10 cellular contexts compared by ENCODE assay signal in the genomic region with DNA sequence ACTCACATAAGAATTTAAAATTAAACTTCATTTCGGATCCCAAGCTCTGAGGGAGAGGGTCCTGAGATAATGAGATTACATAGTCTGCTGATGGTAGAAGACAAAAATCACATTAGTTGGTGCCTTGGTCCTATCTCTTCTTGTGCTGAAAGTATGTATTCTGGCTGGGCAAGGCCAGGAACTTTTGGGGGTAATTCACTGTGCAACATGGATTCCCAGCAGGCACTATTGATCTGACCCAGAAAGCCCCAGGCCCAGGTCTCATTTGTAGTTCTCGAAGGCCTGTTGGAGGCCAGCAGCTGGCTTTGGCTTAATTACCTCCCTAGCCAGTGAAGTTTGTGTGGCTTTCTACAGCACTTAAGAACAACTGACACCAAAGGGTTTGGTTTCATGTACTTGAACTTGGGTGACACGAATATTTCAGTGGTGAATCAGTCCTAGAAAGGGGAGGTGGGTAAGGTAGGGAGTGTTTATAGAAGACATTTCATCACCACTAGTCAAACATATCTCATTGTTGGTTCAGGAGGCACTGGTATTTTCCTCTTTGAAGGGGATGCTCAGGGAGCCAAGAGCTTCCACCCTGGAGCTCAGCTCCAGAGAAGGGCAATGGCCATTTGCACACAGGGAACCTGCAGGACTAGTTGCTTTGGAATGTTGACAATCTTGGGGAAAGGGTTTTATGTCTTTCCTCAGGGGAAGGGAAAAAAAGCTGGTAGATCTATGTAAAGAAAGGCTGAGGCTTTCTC.
A peak's percentile ranks its signal among the peaks of the same experiment; 100 is the strongest.
DNase-seq lines count a peak whose midpoint lies in the region; ATAC-seq, FAIRE-seq and TF ChIP-seq lines count a peak whose summit lies in the region.
"Had no signal": no experiment of that assay in that cellular context is flagged by ENCODE, and none has a peak within 500 bp of the region (broad histone marks: within the 10 kb centered on the region; RNA-seq: fewer than 3 reads in every experiment).

No MANE protein-coding gene starts in this region.

- H3K27me3 ChIP-seq in endothelial cell of umbilical vein (ENCODE audit: control insufficient read depth in 2 of 2, insufficient read depth in 2 of 2, low read length in 2 of 2) (no peaks in the 10 kb centered on the region), trophoblast cell (ENCODE audit: insufficient read depth, low read length) (no peaks in the 10 kb centered on the region)

- no peak overlapping the region for H4K8ac ChIP-seq in trophoblast cell (ENCODE audit: low read depth, low read length)

- H3K18ac ChIP-seq in trophoblast cell (ENCODE audit: low read length), result no peak overlapping the region

- FAIRE-seq in endothelial cell of umbilical vein (lab: Jason Lieb, UNC), result peak; percentile 95

- no peak overlapping the region for H4K91ac ChIP-seq in trophoblast cell (ENCODE audit: low read depth, low read length)

- H3K4ac ChIP-seq in trophoblast cell (ENCODE audit: low read depth, low read length), result no peak overlapping the region

- H2BK12ac ChIP-seq in trophoblast cell (ENCODE audit: low read length), result no peak overlapping the region

- intact Hi-C loops in endothelial cell of umbilical vein (cut with micrococcal nuclease), result no loop called here

- H3K9ac ChIP-seq in endothelial cell of umbilical vein (replicated peaks; ENCODE audit: extremely low read depth, insufficient read depth, low read length), result no peak overlapping the region
- no peak overlapping the region for H3K9ac ChIP-seq in trophoblast cell (ENCODE audit: low read length)

- peaks cover 19% of the 10 kb centered on the region for H3K4me1 ChIP-seq in endothelial cell of umbilical vein (ENCODE audit: control insufficient read depth, extremely low read depth, insufficient read depth, low read length)
- H3K4me1 ChIP-seq in trophoblast cell (ENCODE audit: control insufficient read depth in 1 of 2, insufficient read depth in 2 of 2, low read length in 2 of 2), result peaks cover 5 to 9% of the 10 kb centered on the region in 2 experiments

- CTCF ChIA-PET in endothelial cell of umbilical vein (lab: Charles Lee), result interaction anchor here (1.1 to 2.2 kb wide), 3 partner anchors 9 to 22 kb away, joined by 4 to 7 read pairs (median 4); no protein-coding TSS in a partner anchor

- H3K23ac ChIP-seq in trophoblast cell (ENCODE audit: low read length), result no peak overlapping the region

- WGBS in trophoblast cell (ENCODE audit: extremely low coverage, insufficient coverage, insufficient read length), result no CpG with 5 or more reads among the region's 3 CpGs

- H3K27ac ChIP-seq in endothelial cell of umbilical vein (ENCODE audit: insufficient read depth, low read depth, low read length) (peak overlapping the region; percentile 39), trophoblast cell (ENCODE audit: low read depth, low read length) (no peak overlapping the region)

- no peak overlapping the region for H2BK120ac ChIP-seq in trophoblast cell (ENCODE audit: insufficient read depth, low read length, poor library complexity)

- no peak overlapping the region for H4K12ac ChIP-seq in trophoblast cell (ENCODE audit: low read depth, low read length)

- DNase-seq in GM03348 (ENCODE audit: low spot score) (peak; percentile 47), NCI-H510A treated with DMSO at 0.1 percent for 48 hours (lab: John Stamatoyannopoulos, UW) (peak; percentile 97), endothelial cell of umbilical vein (ENCODE audit: low read depth, low spot score) (peak; percentile 16), trophoblast cell (peak; percentile 89 to 96), cerebellar nuclear complex (lab: John Stamatoyannopoulos, UW) (no peak), GM19240 (ENCODE audit: insufficient read length, low spot score) (no peak)
- DNase-seq in activated T-cell treated with anti-CD3 and anti-CD28 coated beads, Interleukin-2, amount 50 U/mL, for 1 hour, result no peak
- DNase-seq: activated CD4-positive, alpha-beta T cell treated with anti-CD3 and anti-CD28 coated beads, Interleukin-2, amount 50 U/mL, for 1 hour; hypothalamus had no signal

- H3K9me3 ChIP-seq in endothelial cell of umbilical vein (replicated peaks; ENCODE audit: control insufficient read depth, insufficient read depth, low read length), result no peaks in the 10 kb centered on the region
- no peaks in the 10 kb centered on the region for H3K9me3 ChIP-seq in trophoblast cell (ENCODE audit: insufficient read depth, low read depth, low read length)

- H3K4me2 ChIP-seq in endothelial cell of umbilical vein (ENCODE audit: insufficient read depth, low read length) (no peak overlapping the region), trophoblast cell (ENCODE audit: low read length) (no peak overlapping the region)

- no peaks in the 10 kb centered on the region for H3K79me1 ChIP-seq in trophoblast cell (ENCODE audit: low read length)

- TF ChIP-seq POLR2A in endothelial cell of umbilical vein (IDR thresholded peaks at IDR 0.05; ENCODE audit: low read depth, low read length), result no peak

- dilution Hi-C loops in endothelial cell of umbilical vein (cut with MboI; ENCODE audit: extremely low pct_ligation_motif_present, low sequenced_read_pairs), result no loop called here

- H2AFZ ChIP-seq in endothelial cell of umbilical vein (ENCODE audit: low read depth, low read length) (no peak overlapping the region), trophoblast cell (ENCODE audit: insufficient read depth, low read length, poor library complexity) (no peak overlapping the region)

- no peaks in the 10 kb centered on the region for H3K79me2 ChIP-seq in endothelial cell of umbilical vein (ENCODE audit: control insufficient read depth, insufficient read depth, low read length)
- no peaks in the 10 kb centered on the region for H3K79me2 ChIP-seq in trophoblast cell (ENCODE audit: control insufficient read depth, insufficient read depth, low read length, poor library complexity)

- no peak overlapping the region for H2BK5ac ChIP-seq in trophoblast cell (ENCODE audit: low read depth, low read length, poor library complexity)

- H3K9me1 ChIP-seq in endothelial cell of umbilical vein (replicated peaks; ENCODE audit: control insufficient read depth, extremely low read depth, insufficient read depth, low read length), result no peaks in the 10 kb centered on the region

- no peak for TF ChIP-seq CTCF in endothelial cell of umbilical vein (IDR thresholded peaks at IDR 0.05; ENCODE audit: extremely low read depth in 1 of 2, insufficient read depth in 1 of 2, low read depth in 1 of 2, low read length in 2 of 2)

- H2AK5ac ChIP-seq in trophoblast cell (ENCODE audit: low read length), result no peak overlapping the region

- H3K4me3 ChIP-seq in endothelial cell of umbilical vein (replicated peaks in 1 of 3; ENCODE audit: insufficient read depth in 1 of 3, low read depth in 1 of 3, low read length in 3 of 3) (no peak overlapping the region), trophoblast cell (ENCODE audit: low read depth, low read length) (no peak overlapping the region)

- ATAC-seq in HG02981 (IDR thresholded peaks at IDR 0.05; ENCODE audit: unreplicated experiment), result no peak

- no peak overlapping the region for H3K14ac ChIP-seq in trophoblast cell (ENCODE audit: low read length)

- H3K36me3 ChIP-seq in endothelial cell of umbilical vein (ENCODE audit: control insufficient read depth in 2 of 2, extremely low read depth in 1 of 2, insufficient read depth in 2 of 2, low read length in 2 of 2) (no peaks in the 10 kb centered on the region), trophoblast cell (ENCODE audit: control insufficient read depth in 1 of 2, insufficient read depth in 2 of 2, low read length in 2 of 2) (no peaks in the 10 kb centered on the region)

- H4K20me1 ChIP-seq in endothelial cell of umbilical vein (replicated peaks; ENCODE audit: control insufficient read depth, extremely low read depth, insufficient read depth, low read length), result no peaks in the 10 kb centered on the region

- POLR2A ChIA-PET in endothelial cell of umbilical vein (lab: Charles Lee), result no interaction called here

- BruUV-seq in endothelial cell of umbilical vein (replicated peaks; lab: Mats Ljungman, UMichigan), result no TSS peak

TF ChIP-seq in endothelial cell of umbilical vein, 7 proteins besides CTCF, POLR2A, EP300 and RAD21:
- TF ChIP-seq FOS (IDR thresholded peaks at IDR 0.05; ENCODE audit: borderline replicate concordance, insufficient read depth, low read length) (peak; percentile 36), POLR2AphosphoS5 (IDR thresholded peaks at IDR 0.05; ENCODE audit: insufficient read depth, low read depth, low read length) (peak; percentile 58), JUN (IDR thresholded peaks at IDR 0.05; ENCODE audit: borderline replicate concordance, insufficient read depth, insufficient read length, low read depth) (no peak)

Comparison
In these comparisons a context has a peak if more than half of its experiments do, and no peak if none do; other contexts are left out.
1. DNase-seq: peak in GM03348 (single experiment), NCI-H510A treated with DMSO at 0.1 percent for 48 hours (single experiment), endothelial cell of umbilical vein (single experiment) and trophoblast cell (2 of 2); none in cerebellar nuclear complex (0 of 2), GM19240 (single experiment) and activated T-cell treated with anti-CD3 and anti-CD28 coated beads, Interleukin-2, amount 50 U/mL, for 1 hour (single experiment).